2 cellular contexts compared by ENCODE assay signal in the genomic region with DNA sequence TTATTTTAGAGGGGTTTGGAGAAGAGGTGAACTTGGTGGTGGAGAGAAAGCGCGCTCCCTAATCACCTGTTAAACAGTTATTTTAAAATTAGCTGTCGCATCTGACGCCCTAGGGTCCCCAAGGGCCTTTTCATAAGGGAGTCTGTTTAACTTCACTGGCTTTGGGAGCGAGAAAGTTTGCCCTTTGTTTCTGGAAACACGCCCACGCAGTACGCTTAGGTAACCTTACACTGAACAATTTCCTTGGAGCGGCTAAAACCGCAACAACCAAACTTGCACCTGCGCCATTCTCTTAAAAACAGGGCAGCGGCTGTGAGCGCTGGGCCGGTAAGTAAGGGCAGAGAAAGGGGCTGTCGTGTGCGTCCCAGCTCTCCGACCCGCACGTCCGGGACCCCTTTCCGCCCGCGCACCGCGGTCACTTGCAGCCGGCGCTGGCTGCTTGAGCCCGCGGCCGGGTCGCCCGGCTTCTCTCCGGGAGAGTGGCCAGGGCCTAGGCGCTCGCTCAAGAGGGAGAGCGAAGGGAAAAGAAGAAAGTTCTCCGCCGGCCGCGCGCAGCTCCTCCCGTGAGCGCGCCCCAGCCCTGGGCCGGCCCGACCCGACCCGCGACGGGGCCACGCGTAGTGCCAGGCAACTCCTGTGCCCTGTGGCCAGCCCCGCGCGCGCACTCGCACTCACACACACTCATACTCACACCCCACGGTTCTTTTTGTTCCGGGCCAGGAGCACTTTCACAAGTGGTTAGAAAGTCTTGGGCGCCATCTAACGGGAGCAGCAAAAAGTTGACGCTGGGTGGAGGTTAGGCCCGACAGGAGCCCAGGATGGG.
TF ChIP-seq lines count a peak whose summit lies in the region.

No MANE protein-coding gene starts in this region.

TF ChIP-seq in IMR-90, 13 proteins besides CTCF, POLR2A, EP300 and RAD21:
- TF ChIP-seq, protein P1, sequence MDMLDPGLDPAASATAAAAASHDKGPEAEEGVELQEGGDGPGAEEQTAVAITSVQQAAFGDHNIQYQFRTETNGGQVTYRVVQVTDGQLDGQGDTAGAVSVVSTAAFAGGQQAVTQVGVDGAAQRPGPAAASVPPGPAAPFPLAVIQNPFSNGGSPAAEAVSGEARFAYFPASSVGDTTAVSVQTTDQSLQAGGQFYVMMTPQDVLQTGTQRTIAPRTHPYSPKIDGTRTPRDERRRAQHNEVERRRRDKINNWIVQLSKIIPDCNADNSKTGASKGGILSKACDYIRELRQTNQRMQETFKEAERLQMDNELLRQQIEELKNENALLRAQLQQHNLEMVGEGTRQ (IDR thresholded peaks at IDR 0.05; ENCODE audit: low read depth, low read length): no peak
- no peak for TF ChIP-seq MAFK (IDR thresholded peaks at IDR 0.05; ENCODE audit: low read depth, low read length)
- peak; percentile 31; the same call in 1 of the 2 replicates for TF ChIP-seq SMC3 (IDR thresholded peaks at IDR 0.05; ENCODE audit: low read depth, low read length)
- TF ChIP-seq BHLHE40 (IDR thresholded peaks at IDR 0.05; ENCODE audit: low read depth, low read length): no peak
- TF ChIP-seq NFE2L2 (IDR thresholded peaks at IDR 0.05; ENCODE audit: low read depth, low read length): no peak

TF ChIP-seq in endothelial cell of umbilical vein, 7 proteins besides CTCF, POLR2A, EP300 and RAD21:
- TF ChIP-seq, protein P2, sequence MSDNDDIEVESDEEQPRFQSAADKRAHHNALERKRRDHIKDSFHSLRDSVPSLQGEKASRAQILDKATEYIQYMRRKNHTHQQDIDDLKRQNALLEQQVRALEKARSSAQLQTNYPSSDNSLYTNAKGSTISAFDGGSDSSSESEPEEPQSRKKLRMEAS (IDR thresholded peaks at IDR 0.05; ENCODE audit: insufficient read depth, insufficient read length): no peak
- TF ChIP-seq EZH2 (IDR thresholded peaks at IDR 0.05; ENCODE audit: borderline replicate concordance, low read depth, low read length, severe bottlenecking): peak; percentile 90
